Comparison of ENCODE assay signal across 23 cellular contexts in the genomic region with DNA sequence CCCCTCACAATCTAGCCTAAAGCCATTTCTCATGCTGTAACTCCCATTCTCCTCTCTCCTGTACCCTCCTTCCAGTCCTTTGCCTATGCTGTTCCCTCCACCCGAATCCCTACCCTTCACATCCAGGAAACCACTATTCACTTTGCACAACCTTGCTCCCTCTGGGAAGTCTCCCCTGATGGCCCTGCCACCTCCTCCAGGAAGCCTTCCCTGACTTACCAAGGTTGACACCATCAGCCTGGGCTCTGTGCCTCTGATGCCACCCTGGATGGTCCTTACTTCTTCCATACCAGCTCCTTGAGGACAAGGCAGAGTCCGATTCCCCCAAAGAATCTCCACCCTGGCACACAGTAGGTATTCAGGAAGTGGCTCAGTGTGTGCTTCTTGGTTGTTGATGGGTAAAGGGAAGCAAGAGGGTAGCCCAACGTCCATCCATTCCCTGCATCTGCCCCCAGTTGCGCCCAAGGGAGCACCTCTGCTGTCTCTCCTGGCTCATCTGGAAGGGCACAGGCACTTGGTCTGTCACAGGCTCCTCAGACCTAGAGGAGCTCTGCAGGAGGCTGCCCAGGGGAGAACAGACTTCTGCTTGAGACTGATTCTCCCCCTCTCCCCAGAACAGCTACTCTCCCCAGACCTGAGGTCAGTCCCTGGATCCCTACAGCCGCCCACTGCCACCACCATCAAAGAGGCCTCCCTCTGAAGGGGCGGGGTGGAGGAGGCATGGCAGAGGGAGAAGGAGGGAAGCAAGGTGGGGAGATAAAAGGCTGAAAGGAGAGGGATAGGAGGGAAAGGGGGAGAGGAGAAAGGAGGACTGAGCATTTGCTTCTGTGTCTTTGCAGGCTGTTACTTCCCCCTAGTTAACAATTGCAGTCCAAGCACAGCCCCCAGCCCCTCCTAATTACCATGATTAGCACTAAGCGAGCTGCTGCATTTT. TPM values are rescaled to one million over a fixed set of nuclear protein-coding genes. Genes with fewer than 3 reads are reported as not detected.
DNase-seq lines count a peak whose midpoint lies in the region; FAIRE-seq and TF ChIP-seq lines count a peak whose summit lies in the region.
"Had no signal": no experiment of that assay in that cellular context is flagged by ENCODE, and none has a peak within 500 bp of the region (broad histone marks: within the 10 kb centered on the region; RNA-seq: fewer than 3 reads in every experiment).

No MANE protein-coding gene starts in this region.

- no peaks in the 10 kb centered on the region; a peak in 1 of 7 replicates for H3K27me3 ChIP-seq in H1 (replicated peaks in 1 of 4; ENCODE audit: control insufficient read depth in 3 of 4, extremely low read depth in 1 of 4, insufficient read depth in 3 of 4, low read length in 3 of 4)
- H3K27me3 ChIP-seq: Peyer's patch had no signal

- no peak overlapping the region for H3K27ac ChIP-seq in H1 (ENCODE audit: low read depth, low read length)
- H3K27ac ChIP-seq in kidney (ENCODE audit: low read depth in 2 of 2, low read length in 2 of 2): no peak overlapping the region
- H3K27ac ChIP-seq: HL-60, Peyer's patch had no signal

- H2BK5ac ChIP-seq in H1 (ENCODE audit: low read depth, low read length): no peak overlapping the region

- H2BK120ac ChIP-seq in H1 (replicated peaks; ENCODE audit: low read depth, low read length): no peak overlapping the region

- TF ChIP-seq CTCF in H1 (IDR thresholded peaks at IDR 0.05; ENCODE audit: control extremely low read depth in 1 of 3, insufficient read depth in 1 of 3, low read depth in 1 of 3, low read length in 3 of 3) (no peak), kidney (IDR thresholded peaks at IDR 0.05; ENCODE audit: borderline replicate concordance, extremely low read depth, insufficient read depth) (no peak)

- H3K14ac ChIP-seq in H1 (ENCODE audit: insufficient read length): no peak overlapping the region

- no peak for FAIRE-seq in H1 (lab: Jason Lieb, UNC)
- no peak for FAIRE-seq in kidney (lab: Jason Lieb, UNC)
- FAIRE-seq: G401.6 had no signal

- no peak overlapping the region for H3K56ac ChIP-seq in H1 (replicated peaks; ENCODE audit: insufficient read length, low read depth, low read length)

- H2BK12ac ChIP-seq in H1 (ENCODE audit: low read depth, low read length): no peak overlapping the region

- intact Hi-C loops in kidney (cut with DNase I): loop anchor here (10.0 kb wide), 1 partner anchor 734 kb away; no protein-coding TSS in a partner anchor

- CTCF ChIA-PET in H1 (lab: Charles Lee; ENCODE audit: partially characterized antibody): interaction anchor here (0.6 to 7.3 kb wide), 9 partner anchors 13 to 862 kb away, joined by 3 to 77 read pairs (median 4); no protein-coding TSS in a partner anchor

- 80% methylated on average over 7 of the region's 7 CpGs; no CpG with 5 or more reads in 1 of the 2 experiments for WGBS in H1 (ENCODE audit: extremely low coverage in 1 of 2, insufficient coverage in 1 of 2, insufficient read length in 1 of 2, insufficient replicate concordance in 2 of 2, low coverage in 1 of 2, low lambda C conversion rate in 2 of 2, missing lambda C conversion rate in 1 of 2), 2 experiments

- no peak for TF ChIP-seq EP300 in H1 (IDR thresholded peaks at IDR 0.05; ENCODE audit: borderline replicate concordance in 1 of 2, low read depth in 2 of 2, low read length in 2 of 2)

- DNase-seq in NOMO-1 treated with DMSO at 0.1 percent for 48 hours (lab: John Stamatoyannopoulos, UW; ENCODE audit: unreplicated experiment): peak; percentile 2
- no peak for DNase-seq in NOMO-1 treated with dmso at 0.1 percent for 144 hours (lab: John Stamatoyannopoulos, UW; ENCODE audit: unreplicated experiment)
- peak; percentile 78 for DNase-seq in NCI-H2227 (lab: John Stamatoyannopoulos, UW; ENCODE audit: unreplicated experiment)
- no peak for DNase-seq in H1 (ENCODE audit: low read depth in 1 of 2, low spot score in 2 of 2)
- no peak for DNase-seq in kidney
- DNase-seq in anterior cingulate cortex (lab: John Stamatoyannopoulos, UW): no peak
- no peak for DNase-seq in GM19238 (ENCODE audit: insufficient read length, low spot score)
- DNase-seq: C1 segment of cervical spinal cord; CD4-positive, alpha-beta memory T cell; DMS53; Kasumi-1; NCI-H1930; NCI-H2107; NCI-H226; NCI-H510A; OCI-M1; Peyer's patch; SHP77 treated with DMSO at 0.1 percent for 48 hours; T-helper 1 cell had no signal

- H4K20me1 ChIP-seq in H1 (replicated peaks in 1 of 2; ENCODE audit: control insufficient read depth in 1 of 2, insufficient read depth in 2 of 2, low read length in 2 of 2): no peaks in the 10 kb centered on the region

- H3K79me2 ChIP-seq in H1 (ENCODE audit: control insufficient read depth in 1 of 2, insufficient read depth in 2 of 2, low read length in 2 of 2): no peaks in the 10 kb centered on the region

- H3K4me2 ChIP-seq in H1 (ENCODE audit: insufficient read depth in 1 of 2, low read depth in 2 of 2, low read length in 2 of 2): no peak overlapping the region; a peak in 1 of 4 replicates
- H3K4me2 ChIP-seq: GM23338 had no signal

- no peak overlapping the region for H2AFZ ChIP-seq in H1 (ENCODE audit: low read length)
- H2AFZ ChIP-seq: GM23338 had no signal

- no peaks in the 10 kb centered on the region for H3K79me1 ChIP-seq in H1 (ENCODE audit: low read depth, low read length)

- no peak for TF ChIP-seq POLR2A in H1 (IDR thresholded peaks at IDR 0.05; ENCODE audit: control extremely low read depth in 1 of 2, low read depth in 2 of 2, low read length in 2 of 2)

- no peak overlapping the region for H4K5ac ChIP-seq in H1 (ENCODE audit: insufficient read length, low read depth, low read length)

- H3K36me3 ChIP-seq in H1 (ENCODE audit: control insufficient read depth in 2 of 4, insufficient read depth in 4 of 4, low read length in 3 of 4) (no peaks in the 10 kb centered on the region), kidney (ENCODE audit: control insufficient read depth in 1 of 2, insufficient read depth in 2 of 2, low read length in 2 of 2) (no peaks in the 10 kb centered on the region)
- H3K36me3 ChIP-seq: HAP-1, Peyer's patch had no signal

- POLR2A ChIA-PET in H1 (lab: Charles Lee; ENCODE audit: partially characterized antibody): interaction anchor here (0.9 to 1.5 kb wide), 3 partner anchors 12 to 35 kb away, joined by 3 to 4 read pairs (median 3); no protein-coding TSS in a partner anchor

- no peak overlapping the region for H3K18ac ChIP-seq in H1 (ENCODE audit: extremely low read depth, low read length)

- H4K8ac ChIP-seq in H1 (ENCODE audit: extremely low read depth, insufficient read depth, low read length): peak overlapping the region; percentile 11; the same call in 1 of the 2 replicates

- H3K4me1 ChIP-seq in H1 (replicated peaks in 1 of 4; ENCODE audit: control insufficient read depth in 3 of 4, insufficient read depth in 4 of 4, low read length in 3 of 4) (peaks cover 0 to 9% (median 5%) of the 10 kb centered on the region in 4 experiments; a peak in 6 of 7 replicates), kidney (ENCODE audit: control insufficient read depth in 1 of 2, insufficient read depth in 1 of 2, low read depth in 1 of 2, low read length in 2 of 2) (no peaks in the 10 kb centered on the region)
- H3K4me1 ChIP-seq: HAP-1, Peyer's patch had no signal

- H2BK15ac ChIP-seq in H1 (ENCODE audit: low read length): 0 out of 2 replicates have a peak overlapping the region, but pooled peaks have one; percentile 32

- no peak for TF ChIP-seq RAD21 in H1 (IDR thresholded peaks at IDR 0.05 in 1 of 2, conservative IDR thresholded peaks at IDR 0.05 in 1 of 2; ENCODE audit: low read depth in 2 of 2, low read length in 2 of 2)

- H3K4me3 ChIP-seq in H1 (ENCODE audit: extremely low read depth in 1 of 4, insufficient read depth in 2 of 4, low read depth in 3 of 4, low read length in 4 of 4): no peak overlapping the region
- H3K4me3 ChIP-seq in kidney (ENCODE audit: low read length in 2 of 2): no peak overlapping the region
- H3K4me3 ChIP-seq: GM23338, HAP-1, Peyer's patch had no signal

- no peak overlapping the region for H3K4ac ChIP-seq in H1 (replicated peaks; ENCODE audit: insufficient read length, low read depth, low read length)

- peaks cover 3% of the 10 kb centered on the region; the same call in 1 of the 2 replicates for H3K23me2 ChIP-seq in H1 (ENCODE audit: low read depth, low read length)

- H4K91ac ChIP-seq in H1 (replicated peaks; ENCODE audit: insufficient read length, low read length): peak overlapping the region; percentile 30

- no peak overlapping the region for H2BK20ac ChIP-seq in H1 (ENCODE audit: low read length)

- no peak overlapping the region for H2AK5ac ChIP-seq in H1 (ENCODE audit: low read depth, low read length)

- no peak overlapping the region for H3K23ac ChIP-seq in H1 (ENCODE audit: insufficient read length)

- H3K9ac ChIP-seq in H1 (replicated peaks in 1 of 4; ENCODE audit: extremely low read depth in 1 of 4, low read depth in 3 of 4, low read length in 3 of 4) (no peak overlapping the region), kidney (ENCODE audit: low read length in 2 of 2) (no peak overlapping the region)

- H3K9me3 ChIP-seq in H1 (ENCODE audit: insufficient read depth in 2 of 2, low read depth in 1 of 2, low read length in 1 of 2) (no peaks in the 10 kb centered on the region), kidney (ENCODE audit: control insufficient read depth in 1 of 2, low read length in 2 of 2) (no peaks in the 10 kb centered on the region)
- H3K9me3 ChIP-seq: HAP-1, Peyer's patch had no signal

TF ChIP-seq in H1, 55 proteins besides CTCF, POLR2A, EP300 and RAD21 (continues in another document):
- no peak for TF ChIP-seq SIN3A (conservative IDR thresholded peaks at IDR 0.05 in 1 of 2, IDR thresholded peaks at IDR 0.05 in 1 of 2; ENCODE audit: low read depth in 1 of 2, low read length in 2 of 2)
- TF ChIP-seq ASH2L (IDR thresholded peaks at IDR 0.05; ENCODE audit: low read length): no peak
- no peak for TF ChIP-seq GTF2F1 (IDR thresholded peaks at IDR 0.05; ENCODE audit: borderline replicate concordance, low read depth, low read length)
- no peak for TF ChIP-seq TAF1 (IDR thresholded peaks at IDR 0.05; ENCODE audit: low read depth, low read length)
- TF ChIP-seq SIX5 (IDR thresholded peaks at IDR 0.05; ENCODE audit: low read depth, low read length): no peak
- no peak for TF ChIP-seq JUN (IDR thresholded peaks at IDR 0.05; ENCODE audit: low read depth, low read length)
- TF ChIP-seq RBBP5 (IDR thresholded peaks at IDR 0.05; ENCODE audit: borderline replicate concordance, low read depth, low read length): no peak

RNA-seq across cellular contexts. Expression of a gene that starts 36.1 kb away (rescaled TPM):
- total RNA-seq in H1 (2021; fragmentation: NEBNext Ultra II Directional; extraction: Animal tissue kit (Norgen Biotek cat#: 25700)): 7.4 TPM in 2 replicates
- 10.0 and 13.7 TPM in 2 replicates for polyA plus RNA-seq in H1 (2011; rRNA removed)
- polyA plus RNA-seq in H1 (2011; cell fraction: cytosol; rRNA removed): 8.1 TPM
- polyA plus RNA-seq in H1 (2011; cell fraction: nucleus; rRNA removed): 20.1 TPM
- 5.6 to 7.4 TPM (median 6.7 TPM) in 4 replicates for polyA plus RNA-seq in H1 (2012, experiment 1 of 2)
- 6.9 TPM for polyA plus RNA-seq in H1 (2012, experiment 2 of 2)
- 4.6 TPM for polyA plus RNA-seq in H1 (2013, experiment 1 of 2)
- 4.4 TPM for polyA plus RNA-seq in H1 (2013, experiment 2 of 2)
- 4.1 and 7.6 TPM in 2 replicates for polyA minus RNA-seq in H1 (2011; rRNA and poly(A)+ RNA removed)
- 3.1 TPM for polyA minus RNA-seq in H1 (2011; cell fraction: cytosol; rRNA and poly(A)+ RNA removed)
- 5.9 TPM for polyA minus RNA-seq in H1 (2011; cell fraction: nucleus; rRNA and poly(A)+ RNA removed)
- total RNA-seq in kidney: 21.1 TPM
- polyA plus RNA-seq in kidney (ENCODE audit: insufficient read depth, low read depth, low replicate concordance): 3.8 TPM

Comparison
In these comparisons a context has a peak if more than half of its experiments do, and no peak if none do; other contexts are left out.
1. DNase-seq: peak in NOMO-1 treated with DMSO at 0.1 percent for 48 hours (single experiment) and NCI-H2227 (single experiment); none in NOMO-1 treated with dmso at 0.1 percent for 144 hours (single experiment), H1 (0 of 2), kidney (single experiment), anterior cingulate cortex (0 of 58) and GM19238 (single experiment).